Comparison of ENCODE assay signal across 8 cellular contexts in genomic region chr4:139229534-139230039, GRCh38. TPM values are rescaled to one million over a fixed set of nuclear protein-coding genes. Genes with fewer than 3 reads are reported as not detected.
DNase-seq lines count a peak whose midpoint lies in the region; ATAC-seq and TF ChIP-seq lines count a peak whose summit lies in the region.

No MANE protein-coding gene starts in this region.

- no peak for TF ChIP-seq POLR2A in vagina (IDR thresholded peaks at IDR 0.05)

- H3K9me3 Mint-ChIP-seq in activated naive CD8-positive, alpha-beta T cell treated with anti-CD3 and anti-CD28 coated beads, Interleukin-2, amount 10 ng/mL, durations not matched to agents 7 days and 5 days = no peaks in the 10 kb centered on the region
- no peaks in the 10 kb centered on the region for H3K9me3 Mint-ChIP-seq in activated naive CD8-positive, alpha-beta T cell treated with anti-CD3 and anti-CD28 coated beads for 36 hours

- no peak overlapping the region for H3K4me3 Mint-ChIP-seq in activated naive CD8-positive, alpha-beta T cell treated with anti-CD3 and anti-CD28 coated beads, Interleukin-2, amount 10 ng/mL, durations not matched to agents 7 days and 5 days
- H3K4me3 Mint-ChIP-seq in activated naive CD8-positive, alpha-beta T cell treated with anti-CD3 and anti-CD28 coated beads for 36 hours = no peak overlapping the region

- H3K27me3 Mint-ChIP-seq in activated naive CD8-positive, alpha-beta T cell treated with anti-CD3 and anti-CD28 coated beads, Interleukin-2, amount 10 ng/mL, durations not matched to agents 7 days and 5 days = peaks cover 4% of the 10 kb centered on the region
- no peaks in the 10 kb centered on the region for H3K27me3 Mint-ChIP-seq in activated naive CD8-positive, alpha-beta T cell treated with anti-CD3 and anti-CD28 coated beads for 36 hours

- H3K36me3 ChIP-seq in left lung = no peaks in the 10 kb centered on the region
- H3K36me3 ChIP-seq in vagina = no peaks in the 10 kb centered on the region

- H3K4me1 Mint-ChIP-seq in activated naive CD8-positive, alpha-beta T cell treated with anti-CD3 and anti-CD28 coated beads, Interleukin-2, amount 10 ng/mL, durations not matched to agents 7 days and 5 days = peaks cover 7% of the 10 kb centered on the region
- no peaks in the 10 kb centered on the region for H3K4me1 Mint-ChIP-seq in activated naive CD8-positive, alpha-beta T cell treated with anti-CD3 and anti-CD28 coated beads for 36 hours

- no peaks in the 10 kb centered on the region for H3K36me3 Mint-ChIP-seq in activated naive CD8-positive, alpha-beta T cell treated with anti-CD3 and anti-CD28 coated beads, Interleukin-2, amount 10 ng/mL, durations not matched to agents 7 days and 5 days
- H3K36me3 Mint-ChIP-seq in activated naive CD8-positive, alpha-beta T cell treated with anti-CD3 and anti-CD28 coated beads for 36 hours = no peaks in the 10 kb centered on the region

- H3K27me3 ChIP-seq in left lung (no peaks in the 10 kb centered on the region), vagina (no peaks in the 10 kb centered on the region)

- DNase-seq in activated naive CD8-positive, alpha-beta T cell treated with anti-CD3 and anti-CD28 coated beads, Interleukin-2, amount 10 ng/mL, durations not matched to agents 7 days and 5 days = no peak
- DNase-seq in activated naive CD8-positive, alpha-beta T cell treated with anti-CD3 and anti-CD28 coated beads for 36 hours = no peak
- DNase-seq in NCI-H748 (lab: John Stamatoyannopoulos, UW; ENCODE audit: unreplicated experiment) (peak; percentile 36), cardiac fibroblast (ENCODE audit: low read depth in 2 of 2) (peak; percentile 79 to 82), left lung (no peak), vagina (ENCODE audit: extremely low spot score in 2 of 2) (no peak)

- intact Hi-C loops in left lung (cut with DNase I) (no loop called here), vagina (cut with DNase I) (loop anchor here (10.0 kb wide), 1 partner anchor 65 kb away; no protein-coding TSS in a partner anchor)

- H3K9me3 ChIP-seq in left lung (no peaks in the 10 kb centered on the region), vagina (no peaks in the 10 kb centered on the region)

- peak; percentile 56 for ATAC-seq in activated naive CD8-positive, alpha-beta T cell treated with anti-CD3 and anti-CD28 coated beads, Interleukin-2, amount 10 ng/mL, durations not matched to agents 7 days and 5 days (ENCODE audit: low read depth)
- ATAC-seq in HG02610 (IDR thresholded peaks at IDR 0.05; ENCODE audit: unreplicated experiment) = peak; percentile 51
- peak; percentile 87 for ATAC-seq in left lung
- ATAC-seq in GM19452 (IDR thresholded peaks at IDR 0.05; ENCODE audit: unreplicated experiment) = no peak

- H3K27ac ChIP-seq in left lung = no peak overlapping the region
- H3K27ac ChIP-seq in vagina = no peak overlapping the region

- H3K4me1 ChIP-seq in left lung (peaks cover 0 to 3% of the 10 kb centered on the region in 2 donors), vagina (no peaks in the 10 kb centered on the region)

- TF ChIP-seq CTCF in cardiac fibroblast (IDR thresholded peaks at IDR 0.05; ENCODE audit: low read depth, low read length) = peak; percentile 67
- TF ChIP-seq CTCF in left lung (IDR thresholded peaks at IDR 0.05) = peak; percentile 55 to 75
- peak; percentile 22 to 73 (median 39) for TF ChIP-seq CTCF in vagina (IDR thresholded peaks at IDR 0.05)

- POLR2A ChIA-PET in activated naive CD8-positive, alpha-beta T cell treated with anti-CD3 and anti-CD28 coated beads, Interleukin-2, amount 10 ng/mL, durations not matched to agents 7 days and 5 days (lab: Charles Lee) = interaction anchor here (0.7 kb wide), 1 partner anchor 32 kb away, joined by 3 read pairs; no protein-coding TSS in a partner anchor

- no peak overlapping the region for H3K27ac Mint-ChIP-seq in activated naive CD8-positive, alpha-beta T cell treated with anti-CD3 and anti-CD28 coated beads, Interleukin-2, amount 10 ng/mL, durations not matched to agents 7 days and 5 days
- no peak overlapping the region for H3K27ac Mint-ChIP-seq in activated naive CD8-positive, alpha-beta T cell treated with anti-CD3 and anti-CD28 coated beads for 36 hours

- H3K4me3 ChIP-seq in cardiac fibroblast (replicated peaks in 1 of 2; ENCODE audit: low read depth in 2 of 2, low read length in 2 of 2) (no peak overlapping the region), left lung (no peak overlapping the region), vagina (no peak overlapping the region)

RNA-seq across cellular contexts. Expression of gene MGARP, which starts 50.4 kb away (rescaled TPM):
- under 1 TPM in 1 of 2 experiments, not detected in 1; 0.22 TPM for total RNA-seq in activated naive CD8-positive, alpha-beta T cell treated with anti-CD3 and anti-CD28 coated beads, Interleukin-2, amount 10 ng/mL, durations not matched to agents 7 days and 5 days
- under 1 TPM; 0.19 to 0.38 TPM for total RNA-seq in activated naive CD8-positive, alpha-beta T cell treated with anti-CD3 and anti-CD28 coated beads for 36 hours
- total RNA-seq in left lung = under 1 TPM in 1 of 2 donors, not detected in 1; 0.21 TPM
- 2.2 TPM for total RNA-seq in vagina

RNA-seq across cellular contexts. Expression of gene ELF2, which starts 52.6 kb away (rescaled TPM):
- 10 to 100 TPM; 43.9 to 48.2 TPM for total RNA-seq in activated naive CD8-positive, alpha-beta T cell treated with anti-CD3 and anti-CD28 coated beads, Interleukin-2, amount 10 ng/mL, durations not matched to agents 7 days and 5 days
- 10 to 100 TPM; 23.4 TPM for total RNA-seq in activated naive CD8-positive, alpha-beta T cell treated with anti-CD3 and anti-CD28 coated beads for 36 hours
- total RNA-seq in left lung = 10 to 100 TPM; 37.3 to 42.6 TPM
- total RNA-seq in vagina = 44.4 TPM

Comparison
In these comparisons a context has a peak if more than half of its experiments do, and no peak if none do; other contexts are left out.
1. DNase-seq: peak in NCI-H748 (single experiment) and cardiac fibroblast (2 of 2); none in activated naive CD8-positive, alpha-beta T cell treated with anti-CD3 and anti-CD28 coated beads, Interleukin-2, amount 10 ng/mL, durations not matched to agents 7 days and 5 days (single experiment), activated naive CD8-positive, alpha-beta T cell treated with anti-CD3 and anti-CD28 coated beads for 36 hours (single experiment), left lung (0 of 2) and vagina (0 of 2).
2. Peak in every context shown above with its lines, with median percentiles within 50 percentile points of each other: CTCF ChIP-seq.